ENCODE assay signal across 10 cellular contexts in genomic region chr17:17125136-17126084, GRCh38.
DNase-seq lines count a peak whose midpoint lies in the region; ATAC-seq, FAIRE-seq and TF ChIP-seq lines count a peak whose summit lies in the region.
"Had no signal": no experiment of that assay in that cellular context is flagged by ENCODE, and none has a peak within 500 bp of the region (broad histone marks: within the 10 kb centered on the region; RNA-seq: fewer than 3 reads in every experiment).

No MANE protein-coding gene starts in this region.

- POLR2A ChIA-PET in A673 (lab: Charles Lee; ENCODE audit: low non-redundant PET), result interaction anchor here (0.5 kb wide), 1 partner anchor 91 kb away, joined by 3 read pairs; no protein-coding TSS in a partner anchor

- no peaks in the 10 kb centered on the region for H3K27me3 ChIP-seq in A673 (replicated peaks; ENCODE audit: insufficient read depth, low read depth, low read length, poor library complexity)

- no TSS peak for BruUV-seq in A673 (replicated peaks; lab: Mats Ljungman, UMichigan)

- intact Hi-C loops in A673 (cut with micrococcal nuclease; ENCODE audit: unreplicated experiment), result no loop called here

- TF ChIP-seq CTCF in A673 (conservative IDR thresholded peaks at IDR 0.05; ENCODE audit: low read depth, low read length), result no peak

- no peaks in the 10 kb centered on the region for H3K9me3 Mint-ChIP-seq in activated T-cell treated with anti-CD3 and anti-CD28 coated beads, Interleukin-2, amount 50 U/mL, for 72 hours
- H3K9me3 Mint-ChIP-seq in immature natural killer cell, result no peaks in the 10 kb centered on the region

- H3K4me3 Mint-ChIP-seq in activated T-cell treated with anti-CD3 and anti-CD28 coated beads, Interleukin-2, amount 50 U/mL, for 72 hours, result peak overlapping the region; percentile 1 to 6
- H3K4me3 Mint-ChIP-seq in immature natural killer cell, result peak overlapping the region; percentile 83 to 93 (median 91)

- no peak overlapping the region for H3K4me3 ChIP-seq in A673 (ENCODE audit: low read depth, low read length, poor library complexity, severe bottlenecking)

- H3K27ac Mint-ChIP-seq in activated T-cell treated with anti-CD3 and anti-CD28 coated beads, Interleukin-2, amount 50 U/mL, for 72 hours, result peak overlapping the region; percentile 61
- peak overlapping the region; percentile 97 to 100 (median 98) for H3K27ac Mint-ChIP-seq in immature natural killer cell

- CTCF ChIA-PET in A673 (lab: Charles Lee), result no interaction called here

- H3K4me1 ChIP-seq in A673 (ENCODE audit: insufficient read depth, low read length, poor library complexity, severe bottlenecking), result no peaks in the 10 kb centered on the region

- ATAC-seq in activated T-cell treated with anti-CD3 and anti-CD28 coated beads, Interleukin-2, amount 50 U/mL, for 72 hours (replicated peaks in 1 of 2), result peak; percentile 14 to 45
- ATAC-seq in HG02885 (IDR thresholded peaks at IDR 0.05; ENCODE audit: poor library complexity, unreplicated experiment), result no peak
- ATAC-seq in GM18870 (IDR thresholded peaks at IDR 0.05; ENCODE audit: unreplicated experiment), result no peak

- H3K27me3 Mint-ChIP-seq in activated T-cell treated with anti-CD3 and anti-CD28 coated beads, Interleukin-2, amount 50 U/mL, for 72 hours (ENCODE audit: low read depth), result no peaks in the 10 kb centered on the region
- H3K27me3 Mint-ChIP-seq in immature natural killer cell (ENCODE audit: low read depth in 3 of 3), result peaks cover 2 to 8% (median 7%) of the 10 kb centered on the region in 3 donors

- no peak overlapping the region for H3K27ac ChIP-seq in A673 (ENCODE audit: low read depth, low read length, poor library complexity, severe bottlenecking)

- no peaks in the 10 kb centered on the region for H3K36me3 Mint-ChIP-seq in activated T-cell treated with anti-CD3 and anti-CD28 coated beads, Interleukin-2, amount 50 U/mL, for 72 hours (ENCODE audit: insufficient read depth in 2 of 2)
- peaks cover 0 to 4% (median 0%) of the 10 kb centered on the region in 3 donors for H3K36me3 Mint-ChIP-seq in immature natural killer cell

- DNase-seq in A673 (ENCODE audit: low spot score) (peak; percentile 14), GM12892 (ENCODE audit: insufficient read length) (no peak), immature natural killer cell (peak; percentile 73 to 78 (median 76)), ecto neural progenitor cell (ENCODE audit: low spot score) (no peak), HPDE6-E6E7 (ENCODE audit: extremely low spot score) (no peak)
- no peak for DNase-seq in activated T-cell treated with anti-CD3 and anti-CD28 coated beads, Interleukin-2, amount 50 U/mL, for 72 hours
- DNase-seq: NCI-H1092 had no signal

- peaks cover 10% of the 10 kb centered on the region for H3K36me3 ChIP-seq in A673 (ENCODE audit: insufficient read depth, low read length, poor library complexity, severe bottlenecking)

- peaks cover 39% of the 10 kb centered on the region for H3K4me1 Mint-ChIP-seq in activated T-cell treated with anti-CD3 and anti-CD28 coated beads, Interleukin-2, amount 50 U/mL, for 72 hours (ENCODE audit: low read depth)
- peaks cover 89 to 93% of the 10 kb centered on the region in 2 donors for H3K4me1 Mint-ChIP-seq in immature natural killer cell

- no peak for TF ChIP-seq POLR2A in GM12892 (IDR thresholded peaks at IDR 0.05; ENCODE audit: low read depth, low read length)

- peak; percentile 14 for FAIRE-seq in GM12892 (lab: Jason Lieb, UNC)
- FAIRE-seq: colon had no signal

- H3K9me3 ChIP-seq in A673 (ENCODE audit: low read depth, low read length, poor library complexity, severe bottlenecking), result no peaks in the 10 kb centered on the region

Comparison
In these comparisons a context has a peak if more than half of its experiments do, and no peak if none do; other contexts are left out.
1. DNase-seq: peak in A673 (single experiment) and immature natural killer cell (3 of 3); none in GM12892 (single experiment), activated T-cell treated with anti-CD3 and anti-CD28 coated beads, Interleukin-2, amount 50 U/mL, for 72 hours (0 of 2), ecto neural progenitor cell (single experiment) and HPDE6-E6E7 (single experiment).
2. ATAC-seq: peak in activated T-cell treated with anti-CD3 and anti-CD28 coated beads, Interleukin-2, amount 50 U/mL, for 72 hours (2 of 2); none in HG02885 (single experiment) and GM18870 (single experiment).